5 cellular contexts compared by ENCODE assay signal in genomic region chr2:216232721-216233120, GRCh38.
"Had no signal": no experiment of that assay in that cellular context is flagged by ENCODE, and none has a peak within 500 bp of the region (broad histone marks: within the 10 kb centered on the region; RNA-seq: fewer than 3 reads in every experiment).

No MANE protein-coding gene starts in this region.

- H3K4me1 Mint-ChIP-seq: H9, IgD-negative memory B cell had no signal

- H2AFZ ChIP-seq: GM23338 had no signal

- ATAC-seq: GM23338 had no signal

- H3K27ac Mint-ChIP-seq: GM23338, H9, IgD-negative memory B cell had no signal

- H3K4me3 Mint-ChIP-seq: GM23338, H9, IgD-negative memory B cell had no signal

- DNase-seq: H9, HCEC 1CT, KG1 had no signal

- H3K4me3 ChIP-seq: GM23338 had no signal

- H3K4me2 ChIP-seq: GM23338 had no signal
